In genomic region chr14:52693532-52693931, GRCh38 we compare ENCODE assay signal across 2 cellular contexts.
TF ChIP-seq lines count a peak whose summit lies in the region.

No MANE protein-coding gene starts in this region.

TF ChIP-seq in GM12878, 131 proteins besides CTCF, POLR2A, EP300 and RAD21:
- TF ChIP-seq MEF2A (IDR thresholded peaks at IDR 0.05; ENCODE audit: insufficient read depth, low read depth, low read length) = no peak
- no peak for TF ChIP-seq ZNF384 (IDR thresholded peaks at IDR 0.05; ENCODE audit: borderline replicate concordance, low read depth, low read length)
- no peak for TF ChIP-seq NR2F1 (conservative IDR thresholded peaks at IDR 0.05)
- no peak for TF ChIP-seq SMAD1 (IDR thresholded peaks at IDR 0.05; ENCODE audit: low read depth, partially characterized antibody)
- no peak for TF ChIP-seq RELB (IDR thresholded peaks at IDR 0.05; ENCODE audit: low read depth)
- no peak for TF ChIP-seq TCF3 (IDR thresholded peaks at IDR 0.05; ENCODE audit: borderline replicate concordance, insufficient read depth, low read depth, low read length)
- no peak for TF ChIP-seq JUNB (IDR thresholded peaks at IDR 0.05)
- no peak for TF ChIP-seq RB1 (IDR thresholded peaks at IDR 0.05; ENCODE audit: borderline replicate concordance)
- TF ChIP-seq IRF5 (IDR thresholded peaks at IDR 0.05; ENCODE audit: borderline replicate concordance) = no peak
- TF ChIP-seq ZNF622 (IDR thresholded peaks at IDR 0.05) = no peak
- TF ChIP-seq MTA2 (IDR thresholded peaks at IDR 0.05; ENCODE audit: low read depth) = no peak
- no peak for TF ChIP-seq SUPT20H (IDR thresholded peaks at IDR 0.05; ENCODE audit: borderline replicate concordance, control insufficient read depth, low read depth, low read length)
- no peak for TF ChIP-seq MEF2B (IDR thresholded peaks at IDR 0.05; ENCODE audit: partially characterized antibody, poor library complexity, severe bottlenecking)
- TF ChIP-seq ETV6 (conservative IDR thresholded peaks at IDR 0.05 in 1 of 2, IDR thresholded peaks at IDR 0.05 in 1 of 2; ENCODE audit: borderline replicate concordance in 1 of 2, low read depth in 1 of 2) = no peak
- no peak for TF ChIP-seq ZSCAN29 (IDR thresholded peaks at IDR 0.05)
- TF ChIP-seq IKZF1 (conservative IDR thresholded peaks at IDR 0.05) = no peak
- TF ChIP-seq GATAD2B (conservative IDR thresholded peaks at IDR 0.05; ENCODE audit: low read depth) = no peak

TF ChIP-seq in neural cell, 6 proteins besides CTCF, POLR2A, EP300 and RAD21:
- TF ChIP-seq TAF1 (IDR thresholded peaks at IDR 0.05; ENCODE audit: low read depth) (no peak), MXI1 (conservative IDR thresholded peaks at IDR 0.05; ENCODE audit: poor library complexity, severe bottlenecking) (no peak), EZH2 (IDR thresholded peaks at IDR 0.05; ENCODE audit: borderline replicate concordance, insufficient read depth, low read length, poor library complexity, severe bottlenecking) (no peak), REST (IDR thresholded peaks at IDR 0.05; ENCODE audit: borderline replicate concordance) (no peak), POLR2AphosphoS5 (IDR thresholded peaks at IDR 0.05) (no peak), SMC3 (conservative IDR thresholded peaks at IDR 0.05; ENCODE audit: poor library complexity) (no peak)
TF ChIP-seq in neural cell: peak in this region for 0.
